9 cellular contexts compared by ENCODE assay signal in the genomic region with DNA sequence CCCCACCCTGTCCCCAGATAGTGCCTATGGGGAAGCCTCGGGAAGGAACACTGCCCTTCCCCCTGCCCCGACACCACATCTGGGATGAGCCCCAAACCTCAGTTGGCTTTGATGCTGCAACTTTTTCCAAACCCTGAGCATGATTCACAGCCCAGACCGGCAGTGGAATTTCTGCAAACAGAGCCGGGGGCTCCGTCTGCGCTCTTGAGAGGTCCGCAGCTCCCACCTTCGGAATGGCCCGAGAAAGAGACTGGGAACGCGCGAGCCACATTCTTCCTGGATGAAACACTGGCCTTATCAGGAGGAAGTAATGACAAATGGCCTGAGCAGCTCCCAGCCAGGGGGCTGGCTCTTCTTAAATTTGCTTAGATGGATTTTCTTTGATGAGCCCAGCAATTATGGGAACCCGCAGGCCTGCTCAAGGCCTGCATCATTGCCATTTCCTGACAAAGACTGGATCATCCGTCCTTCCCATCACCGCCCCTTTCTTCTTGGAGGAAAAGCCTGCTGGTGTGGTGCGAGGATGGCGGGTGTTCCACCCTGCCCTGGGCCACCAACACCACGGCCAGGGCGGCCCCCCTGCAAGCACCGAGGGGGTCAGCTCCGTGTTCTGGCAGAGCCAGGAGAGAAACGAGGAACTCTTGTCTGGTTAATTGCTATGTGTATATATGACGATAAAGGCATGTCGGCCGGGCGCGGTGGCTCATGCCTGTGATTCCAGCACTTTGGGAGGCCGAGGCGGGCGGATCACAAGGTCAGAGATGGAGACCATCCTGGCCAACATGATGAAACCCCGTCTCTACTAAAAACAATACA. TPM values are rescaled to one million over a fixed set of nuclear protein-coding genes. Genes with fewer than 3 reads are reported as not detected.
A peak's percentile ranks its signal among the peaks of the same experiment; 100 is the strongest.
DNase-seq lines count a peak whose midpoint lies in the region; ATAC-seq, FAIRE-seq and TF ChIP-seq lines count a peak whose summit lies in the region.
"Had no signal": no experiment of that assay in that cellular context is flagged by ENCODE, and none has a peak within 500 bp of the region (broad histone marks: within the 10 kb centered on the region; RNA-seq: fewer than 3 reads in every experiment).

No MANE protein-coding gene starts in this region.

- no peaks in the 10 kb centered on the region for H3K27me3 Mint-ChIP-seq in activated CD4-positive, alpha-beta T cell treated with anti-CD3 and anti-CD28 coated beads, Interleukin-2, amount 10 ng/mL, durations not matched to agents 24 days and 14 days
- H3K27me3 Mint-ChIP-seq in activated CD4-positive, alpha-beta T cell treated with anti-CD3 and anti-CD28 coated beads for 36 hours: peaks cover 2% of the 10 kb centered on the region
- H3K27me3 Mint-ChIP-seq in MCF 10A (ENCODE audit: insufficient read depth, unreplicated experiment): no peaks in the 10 kb centered on the region

- ATAC-seq in activated CD4-positive, alpha-beta T cell treated with anti-CD3 and anti-CD28 coated beads for 36 hours: no peak
- no peak for ATAC-seq in HepG2

- WGBS in HepG2 (ENCODE audit: low lambda C conversion rate): 32% methylated on average over 21 of the region's 31 CpGs
- WGBS in urinary bladder: 41% methylated on average over 31 of the region's 31 CpGs

- no peak overlapping the region for H3K27ac Mint-ChIP-seq in activated CD4-positive, alpha-beta T cell treated with anti-CD3 and anti-CD28 coated beads, Interleukin-2, amount 10 ng/mL, durations not matched to agents 24 days and 14 days
- H3K27ac Mint-ChIP-seq in activated CD4-positive, alpha-beta T cell treated with anti-CD3 and anti-CD28 coated beads for 36 hours: no peak overlapping the region
- no peak overlapping the region for H3K27ac Mint-ChIP-seq in MCF 10A (ENCODE audit: low read depth, unreplicated experiment)

- H3K4me3 ChIP-seq in HepG2 (replicated peaks in 1 of 3; ENCODE audit: insufficient read depth in 1 of 3, low read depth in 2 of 3, low read length in 3 of 3): no peak overlapping the region
- no peak overlapping the region for H3K4me3 ChIP-seq in urinary bladder (ENCODE audit: low read depth, low read length)

- BruUV-seq in MCF 10A (replicated peaks; lab: Mats Ljungman, UMichigan): no TSS peak
- BruUV-seq in HepG2 (replicated peaks; lab: Mats Ljungman, UMichigan): no TSS peak

- no peak for TF ChIP-seq EP300 in HepG2 (IDR thresholded peaks at IDR 0.05; ENCODE audit: low read depth in 2 of 2, low read length in 2 of 2)
- TF ChIP-seq EP300 in HepG2 (CRISPR knock-in tag; IDR thresholded peaks at IDR 0.05; ENCODE audit: borderline replicate concordance): no peak

- no peak for TF ChIP-seq POLR2A in HepG2 (IDR thresholded peaks at IDR 0.05; ENCODE audit: insufficient read depth in 1 of 2, low read depth in 2 of 2, low read length in 2 of 2)

- H3K27ac ChIP-seq in HepG2 (ENCODE audit: extremely low read length, insufficient read depth, low read length) (no peak overlapping the region), urinary bladder (ENCODE audit: low read depth) (peak overlapping the region; percentile 78)
- H3K27ac ChIP-seq: 22Rv1 had no signal

- no peak for FAIRE-seq in HepG2 (lab: Jason Lieb, UNC)

- peaks cover 3 to 57% of the 10 kb centered on the region in 2 experiments; a peak in 3 of 5 replicates for H3K27me3 ChIP-seq in HepG2 (ENCODE audit: control insufficient read depth in 1 of 2, insufficient read depth in 2 of 2, low read length in 2 of 2)

- H4K20me1 ChIP-seq in HepG2 (ENCODE audit: insufficient read depth, low read length): 0 out of 2 replicates have a peak, but pooled peaks cover 2% of the 10 kb centered on the region

- H3K36me3 Mint-ChIP-seq in activated CD4-positive, alpha-beta T cell treated with anti-CD3 and anti-CD28 coated beads, Interleukin-2, amount 10 ng/mL, durations not matched to agents 24 days and 14 days (ENCODE audit: low read depth): no peaks in the 10 kb centered on the region
- H3K36me3 Mint-ChIP-seq in activated CD4-positive, alpha-beta T cell treated with anti-CD3 and anti-CD28 coated beads for 36 hours (ENCODE audit: low read depth): no peaks in the 10 kb centered on the region
- H3K36me3 Mint-ChIP-seq in MCF 10A (ENCODE audit: insufficient read depth, unreplicated experiment): no peaks in the 10 kb centered on the region

- intact Hi-C loops in activated CD4-positive, alpha-beta T cell treated with anti-CD3 and anti-CD28 coated beads, Interleukin-2, amount 10 ng/mL, durations not matched to agents 24 days and 14 days (cut with micrococcal nuclease): no loop called here
- intact Hi-C loops in activated CD4-positive, alpha-beta T cell treated with anti-CD3 and anti-CD28 coated beads for 36 hours (cut with DNase I, micrococcal nuclease): no loop called here
- intact Hi-C loops in MCF 10A (cut with micrococcal nuclease): no loop called here
- intact Hi-C loops in HepG2 (cut with micrococcal nuclease; ENCODE audit: unreplicated experiment): no loop called here

- POLR2A ChIA-PET in activated CD4-positive, alpha-beta T cell treated with anti-CD3 and anti-CD28 coated beads for 36 hours (lab: Charles Lee): no interaction called here
- POLR2A ChIA-PET in MCF 10A (lab: Yijun Ruan, JAX) (no interaction called here), HepG2 (lab: Yijun Ruan, JAX) (no interaction called here)

- no peak overlapping the region for H2AFZ ChIP-seq in HepG2 (ENCODE audit: low read length)

- TF ChIP-seq CTCF in MCF 10A (IDR thresholded peaks at IDR 0.05; ENCODE audit: unreplicated experiment) (no peak), HepG2 (CRISPR knock-in tag; IDR thresholded peaks at IDR 0.05) (no peak)

- H3K36me3 ChIP-seq in HepG2 (replicated peaks in 1 of 2; ENCODE audit: control insufficient read depth in 1 of 2, insufficient read depth in 2 of 2, low read length in 2 of 2) (no peaks in the 10 kb centered on the region), urinary bladder (ENCODE audit: insufficient read depth) (no peaks in the 10 kb centered on the region)

- no peak overlapping the region for H3K4me2 ChIP-seq in HepG2 (ENCODE audit: low read depth, low read length)

- in situ Hi-C loops in HepG2 (cut with HindIII; ENCODE audit: extremely low pct_ligation_motif_present, low pct_unique_long_range_greater_than_20kb): no loop called here

- H3K4me1 Mint-ChIP-seq in activated CD4-positive, alpha-beta T cell treated with anti-CD3 and anti-CD28 coated beads, Interleukin-2, amount 10 ng/mL, durations not matched to agents 24 days and 14 days: no peaks in the 10 kb centered on the region
- no peaks in the 10 kb centered on the region for H3K4me1 Mint-ChIP-seq in activated CD4-positive, alpha-beta T cell treated with anti-CD3 and anti-CD28 coated beads for 36 hours
- H3K4me1 Mint-ChIP-seq in MCF 10A (ENCODE audit: insufficient read depth, unreplicated experiment): no peaks in the 10 kb centered on the region

- CTCF ChIA-PET in activated CD4-positive, alpha-beta T cell treated with anti-CD3 and anti-CD28 coated beads for 36 hours (lab: Charles Lee): interaction anchor here (0.8 kb wide), 1 partner anchor 154 kb away, joined by 4 read pairs; no protein-coding TSS in a partner anchor
- CTCF ChIA-PET in MCF 10A (lab: Yijun Ruan, JAX): interaction anchor here (0.6 kb wide), 1 partner anchor 240 kb away, joined by 3 read pairs; no protein-coding TSS in a partner anchor
- CTCF ChIA-PET in HepG2 (lab: Yijun Ruan, JAX; ENCODE audit: low intra/inter-chr PET ratio, low total read pairs): no interaction called here

- peak; percentile 31 for DNase-seq in activated CD4-positive, alpha-beta T cell treated with anti-CD3 and anti-CD28 coated beads, Interleukin-2, amount 10 ng/mL, durations not matched to agents 24 days and 14 days
- no peak for DNase-seq in activated CD4-positive, alpha-beta T cell treated with anti-CD3 and anti-CD28 coated beads for 36 hours
- DNase-seq in MCF 10A (ENCODE audit: unreplicated experiment) (peak; percentile 79), HepG2 (ENCODE audit: low spot score) (peak; percentile 42), DMS53 treated with DMSO at 0.1 percent for 48 hours (lab: John Stamatoyannopoulos, UW; ENCODE audit: unreplicated experiment) (no peak)
- no peak for DNase-seq in stimulated activated naive CD4-positive, alpha-beta T cell (lab: John Stamatoyannopoulos, UW)
- no peak for DNase-seq in activated CD8-positive, alpha-beta memory T cell treated with anti-CD3 and anti-CD28 coated beads, Interleukin-2, amount 50 U/mL, for 4 hours

- no peaks in the 10 kb centered on the region for H3K9me3 Mint-ChIP-seq in activated CD4-positive, alpha-beta T cell treated with anti-CD3 and anti-CD28 coated beads, Interleukin-2, amount 10 ng/mL, durations not matched to agents 24 days and 14 days
- H3K9me3 Mint-ChIP-seq in activated CD4-positive, alpha-beta T cell treated with anti-CD3 and anti-CD28 coated beads for 36 hours (ENCODE audit: low read depth): no peaks in the 10 kb centered on the region
- H3K9me3 Mint-ChIP-seq in MCF 10A (ENCODE audit: unreplicated experiment): no peaks in the 10 kb centered on the region

- TF ChIP-seq RAD21 in HepG2 (CRISPR knock-in tag; IDR thresholded peaks at IDR 0.05): no peak

- no peaks in the 10 kb centered on the region for H3K9me3 ChIP-seq in HepG2 (ENCODE audit: low read length)

- H3K4me3 Mint-ChIP-seq in activated CD4-positive, alpha-beta T cell treated with anti-CD3 and anti-CD28 coated beads, Interleukin-2, amount 10 ng/mL, durations not matched to agents 24 days and 14 days: no peak overlapping the region
- H3K4me3 Mint-ChIP-seq in activated CD4-positive, alpha-beta T cell treated with anti-CD3 and anti-CD28 coated beads for 36 hours: no peak overlapping the region
- H3K4me3 Mint-ChIP-seq in MCF 10A (ENCODE audit: unreplicated experiment): no peak overlapping the region

- no peaks in the 10 kb centered on the region for H3K4me1 ChIP-seq in HepG2 (ENCODE audit: insufficient read depth, low read length)
- no peaks in the 10 kb centered on the region for H3K4me1 ChIP-seq in urinary bladder (ENCODE audit: insufficient read depth)

- no peak overlapping the region for H3K9ac ChIP-seq in HepG2 (ENCODE audit: insufficient read depth, low read depth, low read length)

- no peaks in the 10 kb centered on the region for H3K79me2 ChIP-seq in HepG2 (ENCODE audit: insufficient read depth, low read length)

RNA-seq across cellular contexts. Expression of gene COL5A1, which starts 38.8 kb away (rescaled TPM):
- total RNA-seq in activated CD4-positive, alpha-beta T cell treated with anti-CD3 and anti-CD28 coated beads, Interleukin-2, amount 10 ng/mL, durations not matched to agents 24 days and 14 days: not detected in 2 replicates
- under 1 TPM; 0.07 to 0.16 TPM for total RNA-seq in activated CD4-positive, alpha-beta T cell treated with anti-CD3 and anti-CD28 coated beads for 36 hours
- total RNA-seq in MCF 10A (2022): not detected in 2 replicates
- not detected in 2 replicates for total RNA-seq in HepG2 (2016; rRNA removed; fragmentation: Illumina TruSeq; extraction: Trizol)
- not detected in 2 replicates for total RNA-seq in HepG2 (2016; cell fraction: cytosol; rRNA removed; fragmentation: Illumina TruSeq; extraction: Trizol; ENCODE audit: low read depth)
- total RNA-seq in HepG2 (2016; cell fraction: insoluble cytoplasmic fraction; rRNA removed; fragmentation: Illumina TruSeq; extraction: Trizol): not detected in 2 replicates
- total RNA-seq in HepG2 (2016; cell fraction: membrane; rRNA removed; fragmentation: Illumina TruSeq; extraction: Trizol): not detected in 2 replicates
- not detected in 2 replicates for total RNA-seq in HepG2 (2016; cell fraction: nucleus; rRNA removed; fragmentation: Illumina TruSeq; extraction: Trizol)
- polyA plus RNA-seq in HepG2 (2011; rRNA removed): under 0.01 TPM in 1 of 2 replicates, not detected in the other
- under 0.01 TPM in 1 of 2 replicates, not detected in the other for polyA plus RNA-seq in HepG2 (2011; cell fraction: cytosol; rRNA removed)
- polyA plus RNA-seq in HepG2 (2011; cell fraction: nucleus; rRNA removed): 0.07 and 0.08 TPM in 2 replicates
- polyA plus RNA-seq in HepG2 (2012): not detected in 2 replicates
- polyA plus RNA-seq in HepG2 (2016; cell fraction: cytosol; fragmentation: Illumina TruSeq; extraction: Trizol; ENCODE audit: low read depth): not detected in 2 replicates
- polyA plus RNA-seq in HepG2 (2016; cell fraction: insoluble cytoplasmic fraction; fragmentation: Illumina TruSeq; extraction: Trizol; ENCODE audit: low read depth): not detected in 2 replicates
- not detected in 2 replicates for polyA plus RNA-seq in HepG2 (2016; cell fraction: membrane; fragmentation: Illumina TruSeq; extraction: Trizol; ENCODE audit: low read depth)
- 0.19 TPM in 1 of 2 replicates, not detected in the other for polyA plus RNA-seq in HepG2 (2016; cell fraction: nucleus; fragmentation: Illumina TruSeq; extraction: Trizol; ENCODE audit: insufficient read depth, low read depth)
- polyA minus RNA-seq in HepG2 (2011; rRNA and poly(A)+ RNA removed; ENCODE audit: low replicate concordance): 0.04 and 20.3 TPM in 2 replicates
- polyA minus RNA-seq in HepG2 (2011; cell fraction: cytosol; rRNA and poly(A)+ RNA removed): 0.20 TPM in 1 of 2 replicates, not detected in the other
- not detected in 2 replicates for polyA minus RNA-seq in HepG2 (2011; cell fraction: nucleus; rRNA and poly(A)+ RNA removed)
- total RNA-seq in urinary bladder: 622 TPM
- polyA plus RNA-seq in urinary bladder: 68.5 TPM

Comparison
In these comparisons a context has a peak if more than half of its experiments do, and no peak if none do; other contexts are left out.
1. DNase-seq: peak in activated CD4-positive, alpha-beta T cell treated with anti-CD3 and anti-CD28 coated beads, Interleukin-2, amount 10 ng/mL, durations not matched to agents 24 days and 14 days (single experiment), MCF 10A (single experiment) and HepG2 (single experiment); none in activated CD4-positive, alpha-beta T cell treated with anti-CD3 and anti-CD28 coated beads for 36 hours (single experiment), stimulated activated naive CD4-positive, alpha-beta T cell (0 of 6), activated CD8-positive, alpha-beta memory T cell treated with anti-CD3 and anti-CD28 coated beads, Interleukin-2, amount 50 U/mL, for 4 hours (single experiment) and DMS53 treated with DMSO at 0.1 percent for 48 hours (single experiment).
2. RNA of gene COL5A1, which starts 38.8 kb away (total RNA-seq): 622 TPM in urinary bladder (single experiment); 0.07 to 0.16 TPM in activated CD4-positive, alpha-beta T cell treated with anti-CD3 and anti-CD28 coated beads for 36 hours, not detected in activated CD4-positive, alpha-beta T cell treated with anti-CD3 and anti-CD28 coated beads, Interleukin-2, amount 10 ng/mL, durations not matched to agents 24 days and 14 days, not detected in MCF 10A and not detected in HepG2; every median in the first group is over 100 times any median in the second.